In genomic region chr16:89599902-89600301, GRCh38 we compare ENCODE assay signal across 24 cellular contexts. TPM values are rescaled to one million over a fixed set of nuclear protein-coding genes. Genes with fewer than 3 reads are reported as not detected.
"Had no signal": no experiment of that assay in that cellular context is flagged by ENCODE, and none has a peak within 500 bp of the region (broad histone marks: within the 10 kb centered on the region; RNA-seq: fewer than 3 reads in every experiment).

No MANE protein-coding gene starts in this region.

- H3K27ac ChIP-seq: brain microvascular endothelial cell, heart right ventricle, left lung, lower lobe of right lung, neural progenitor cell, thoracic aorta had no signal

- ATAC-seq: activated T-cell treated with anti-CD3 and anti-CD28 coated beads, Interleukin-2, amount 50 U/mL, for 4 hours; left lung; natural killer cell had no signal

- H3K4me2 ChIP-seq: neural progenitor cell had no signal

- H3K27me3 Mint-ChIP-seq: activated CD8-positive, alpha-beta T cell treated with anti-CD3 and anti-CD28 coated beads for 36 hours; activated T-helper 17 cell treated with anti-CD3 and anti-CD28 coated beads, Interleukin-2, amount 50 U/mL, for 72 hours; effector memory CD8-positive, alpha-beta T cell; stimulated activated naive CD8-positive, alpha-beta T cell treated with anti-CD3 and anti-CD28 coated beads, Interleukin-15, Interleukin-2, amounts not matched to agents 100 ng/mL and 50 ng/mL, for 24 hours had no signal

- H3K4me3 ChIP-seq: heart right ventricle, left lung, lower lobe of right lung, neural progenitor cell, thoracic aorta had no signal

- H2AFZ ChIP-seq: neural progenitor cell had no signal

- FAIRE-seq: astrocyte had no signal

- H3K27ac Mint-ChIP-seq: activated B cell treated with CpG ODN at 0.5 μM for 24 hours; activated CD8-positive, alpha-beta T cell treated with anti-CD3 and anti-CD28 coated beads for 36 hours; activated T-helper 17 cell treated with anti-CD3 and anti-CD28 coated beads, Interleukin-2, amount 50 U/mL, for 72 hours; natural killer cell; stimulated activated naive CD8-positive, alpha-beta T cell treated with anti-CD3 and anti-CD28 coated beads, Interleukin-15, Interleukin-2, amounts not matched to agents 100 ng/mL and 50 ng/mL, for 24 hours; T-helper 1 cell treated with Interleukin-12 subunit alpha and Interleukin-12 subunit beta and Interleukin-4 antibody, amounts not matched to agents 30 μg/mL and 1 μg/mL, for 36 hours had no signal

- H3K36me3 ChIP-seq: brain microvascular endothelial cell, heart right ventricle, left lung, lower lobe of right lung, neural progenitor cell, thoracic aorta had no signal

- H3K9me3 Mint-ChIP-seq: activated B cell treated with CpG ODN at 0.5 μM for 24 hours; activated CD8-positive, alpha-beta T cell treated with anti-CD3 and anti-CD28 coated beads for 36 hours; activated T-cell treated with anti-CD3 and anti-CD28 coated beads, Interleukin-2, amount 50 U/mL, for 4 hours; activated T-helper 17 cell treated with anti-CD3 and anti-CD28 coated beads, Interleukin-2, amount 50 U/mL, for 72 hours; effector memory CD8-positive, alpha-beta T cell; natural killer cell; neural progenitor cell; stimulated activated naive CD8-positive, alpha-beta T cell treated with anti-CD3 and anti-CD28 coated beads, Interleukin-15, Interleukin-2, amounts not matched to agents 100 ng/mL and 50 ng/mL, for 24 hours; T-helper 1 cell treated with Interleukin-12 subunit alpha and Interleukin-12 subunit beta and Interleukin-4 antibody, amounts not matched to agents 30 μg/mL and 1 μg/mL, for 36 hours had no signal

- H3K9ac ChIP-seq: neural progenitor cell had no signal

- DNase-seq: activated B cell treated with CpG ODN at 0.5 μM for 24 hours; activated T-cell treated with anti-CD3 and anti-CD28 coated beads, Interleukin-2, amount 50 U/mL, for 4 hours; amniotic stem cell; brain microvascular endothelial cell; cortex of kidney; heart right ventricle; kidney glomerular epithelial cell; lower lobe of right lung; natural killer cell; T1000; trophoblast cell had no signal

- H3K27me3 ChIP-seq: brain microvascular endothelial cell had no signal

- H3K9me3 ChIP-seq: heart right ventricle, left lung, lower lobe of right lung, thoracic aorta had no signal

- H3K4me3 Mint-ChIP-seq: activated B cell treated with CpG ODN at 0.5 μM for 24 hours; activated CD8-positive, alpha-beta T cell treated with anti-CD3 and anti-CD28 coated beads for 36 hours; activated T-cell treated with anti-CD3 and anti-CD28 coated beads, Interleukin-2, amount 50 U/mL, for 4 hours; activated T-helper 17 cell treated with anti-CD3 and anti-CD28 coated beads, Interleukin-2, amount 50 U/mL, for 72 hours; effector memory CD8-positive, alpha-beta T cell; natural killer cell; stimulated activated naive CD8-positive, alpha-beta T cell treated with anti-CD3 and anti-CD28 coated beads, Interleukin-15, Interleukin-2, amounts not matched to agents 100 ng/mL and 50 ng/mL, for 24 hours; T-helper 1 cell treated with Interleukin-12 subunit alpha and Interleukin-12 subunit beta and Interleukin-4 antibody, amounts not matched to agents 30 μg/mL and 1 μg/mL, for 36 hours had no signal

- H3K36me3 Mint-ChIP-seq: natural killer cell, neural progenitor cell had no signal

RNA-seq across cellular contexts. Expression of gene DPEP1, which starts 13.5 kb away (rescaled TPM):
- total RNA-seq: activated B cell treated with CpG ODN at 0.5 μM for 24 hours; activated CD8-positive, alpha-beta T cell treated with anti-CD3 and anti-CD28 coated beads for 36 hours; activated T-cell treated with anti-CD3 and anti-CD28 coated beads, Interleukin-2, amount 50 U/mL, for 4 hours; activated T-helper 17 cell treated with anti-CD3 and anti-CD28 coated beads, Interleukin-2, amount 50 U/mL, for 72 hours; chondrocyte; heart right ventricle; mononuclear cell; natural killer cell; skeletal muscle tissue; thoracic aorta had no signal

RNA-seq across cellular contexts. Expression of gene CPNE7, which starts 24.3 kb away (rescaled TPM):
- total RNA-seq: skeletal muscle tissue, subcutaneous adipose tissue, thoracic aorta had no signal
